ENCODE assay signal across 9 cellular contexts in genomic region chr20:47330933-47331708, GRCh38. TPM values are rescaled to one million over a fixed set of nuclear protein-coding genes. Genes with fewer than 3 reads are reported as not detected.
DNase-seq lines count a peak whose midpoint lies in the region; ATAC-seq, FAIRE-seq and TF ChIP-seq lines count a peak whose summit lies in the region.
"Had no signal": no experiment of that assay in that cellular context is flagged by ENCODE, and none has a peak within 500 bp of the region (broad histone marks: within the 10 kb centered on the region; RNA-seq: fewer than 3 reads in every experiment).

No MANE protein-coding gene starts in this region.

- peaks cover 65% of the 10 kb centered on the region for H3K4me1 ChIP-seq in keratinocyte (ENCODE audit: control insufficient read depth, extremely low read depth, insufficient read depth, low read length)
- H3K4me1 ChIP-seq in suprapubic skin, result peaks cover 84% of the 10 kb centered on the region

- WGBS in suprapubic skin, result 59% methylated on average over 10 of the region's 10 CpGs

- peaks cover 81% of the 10 kb centered on the region for H3K79me2 ChIP-seq in keratinocyte (ENCODE audit: control insufficient read depth, insufficient read depth, low read length)

- H3K36me3 Mint-ChIP-seq in activated CD4-positive, alpha-beta T cell treated with anti-CD3 and anti-CD28 coated beads, Interleukin-2, amount 10 ng/mL, durations not matched to agents 24 days and 14 days (ENCODE audit: low read depth), result peaks cover 46% of the 10 kb centered on the region
- H3K36me3 Mint-ChIP-seq in activated T-helper 17 cell treated with anti-CD3 and anti-CD28 coated beads, Interleukin-2, amount 50 U/mL, for 72 hours (ENCODE audit: low read depth), result peaks cover 63% of the 10 kb centered on the region

- peaks cover 39% of the 10 kb centered on the region for H3K4me1 Mint-ChIP-seq in activated CD4-positive, alpha-beta T cell treated with anti-CD3 and anti-CD28 coated beads, Interleukin-2, amount 10 ng/mL, durations not matched to agents 24 days and 14 days
- peaks cover 39% of the 10 kb centered on the region for H3K4me1 Mint-ChIP-seq in activated T-helper 17 cell treated with anti-CD3 and anti-CD28 coated beads, Interleukin-2, amount 50 U/mL, for 72 hours

- FAIRE-seq in keratinocyte (lab: Jason Lieb, UNC), result peak; percentile 13

- dilution Hi-C loops in keratinocyte (cut with MboI; ENCODE audit: extremely low pct_ligation_motif_present, low sequenced_read_pairs), result loop anchor here (10.0 kb wide), 1 partner anchor 56 kb away; no protein-coding TSS in a partner anchor

- H3K4me3 Mint-ChIP-seq in activated CD4-positive, alpha-beta T cell treated with anti-CD3 and anti-CD28 coated beads, Interleukin-2, amount 10 ng/mL, durations not matched to agents 24 days and 14 days, result no peak overlapping the region
- peak overlapping the region; percentile 60 for H3K4me3 Mint-ChIP-seq in activated T-helper 17 cell treated with anti-CD3 and anti-CD28 coated beads, Interleukin-2, amount 50 U/mL, for 72 hours

- TF ChIP-seq CTCF in keratinocyte (optimal IDR thresholded peaks at IDR 0.05 in 1 of 3, IDR thresholded peaks at IDR 0.05 in 1 of 3, conservative IDR thresholded peaks at IDR 0.05 in 1 of 3; ENCODE audit: extremely low read depth in 1 of 3, insufficient read depth in 2 of 3, low read length in 3 of 3) (no peak), suprapubic skin (IDR thresholded peaks at IDR 0.05) (no peak)

- TF ChIP-seq POLR2A in suprapubic skin (IDR thresholded peaks at IDR 0.05), result no peak

- H3K27ac Mint-ChIP-seq in activated CD4-positive, alpha-beta T cell treated with anti-CD3 and anti-CD28 coated beads, Interleukin-2, amount 10 ng/mL, durations not matched to agents 24 days and 14 days, result peak overlapping the region; percentile 64
- H3K27ac Mint-ChIP-seq in activated T-helper 17 cell treated with anti-CD3 and anti-CD28 coated beads, Interleukin-2, amount 50 U/mL, for 72 hours, result peak overlapping the region; percentile 88

- no peak for TF ChIP-seq EP300 in suprapubic skin (IDR thresholded peaks at IDR 0.05)

- H3K36me3 ChIP-seq in keratinocyte (ENCODE audit: control insufficient read depth in 2 of 2, extremely low read depth in 1 of 2, insufficient read depth in 2 of 2, low read length in 2 of 2) (peaks cover 5 to 14% of the 10 kb centered on the region in 2 experiments), suprapubic skin (no peaks in the 10 kb centered on the region)

- H3K9me3 Mint-ChIP-seq in activated CD4-positive, alpha-beta T cell treated with anti-CD3 and anti-CD28 coated beads, Interleukin-2, amount 10 ng/mL, durations not matched to agents 24 days and 14 days, result no peaks in the 10 kb centered on the region
- H3K9me3 Mint-ChIP-seq in activated T-helper 17 cell treated with anti-CD3 and anti-CD28 coated beads, Interleukin-2, amount 50 U/mL, for 72 hours, result no peaks in the 10 kb centered on the region

- H3K9me3 ChIP-seq in keratinocyte (ENCODE audit: control insufficient read depth, low read depth, low read length), result no peaks in the 10 kb centered on the region
- no peaks in the 10 kb centered on the region for H3K9me3 ChIP-seq in suprapubic skin

- no peaks in the 10 kb centered on the region for H3K27me3 ChIP-seq in keratinocyte (ENCODE audit: control insufficient read depth, extremely low read depth, insufficient read depth, low read length)
- H3K27me3 ChIP-seq in suprapubic skin, result no peaks in the 10 kb centered on the region

- peak; percentile 99 for ATAC-seq in activated T-helper 17 cell treated with anti-CD3 and anti-CD28 coated beads, Interleukin-2, amount 50 U/mL, for 72 hours (replicated peaks)
- ATAC-seq in HG02938 (IDR thresholded peaks at IDR 0.05; ENCODE audit: unreplicated experiment), result no peak
- no peak for ATAC-seq in GM19455 (IDR thresholded peaks at IDR 0.05; ENCODE audit: unreplicated experiment)

- intact Hi-C loops in activated CD4-positive, alpha-beta T cell treated with anti-CD3 and anti-CD28 coated beads, Interleukin-2, amount 10 ng/mL, durations not matched to agents 24 days and 14 days (cut with micrococcal nuclease), result no loop called here

- H3K9me1 ChIP-seq in keratinocyte (ENCODE audit: control insufficient read depth, extremely low read depth, insufficient read depth, low read length), result no peaks in the 10 kb centered on the region

- H3K27ac ChIP-seq in keratinocyte (ENCODE audit: control insufficient read depth, insufficient read depth, low read length) (peak overlapping the region; percentile 73), suprapubic skin (peak overlapping the region; percentile 86)
- H3K27ac ChIP-seq: KMS-11 had no signal

- H3K4me2 ChIP-seq in keratinocyte (ENCODE audit: control insufficient read depth, extremely low read depth, insufficient read depth, low read depth, low read length), result peak overlapping the region; percentile 57
- H3K4me2 ChIP-seq: KMS-11 had no signal

- H4K20me1 ChIP-seq in keratinocyte (ENCODE audit: control insufficient read depth, extremely low read depth, insufficient read depth, low read length), result no peaks in the 10 kb centered on the region

- no peak overlapping the region for H3K4me3 ChIP-seq in keratinocyte (ENCODE audit: control insufficient read depth in 2 of 3, extremely low read depth in 1 of 3, insufficient read depth in 2 of 3, low read depth in 1 of 3, low read length in 3 of 3)
- no peak overlapping the region for H3K4me3 ChIP-seq in suprapubic skin

- H3K27me3 Mint-ChIP-seq in activated CD4-positive, alpha-beta T cell treated with anti-CD3 and anti-CD28 coated beads, Interleukin-2, amount 10 ng/mL, durations not matched to agents 24 days and 14 days, result no peaks in the 10 kb centered on the region
- H3K27me3 Mint-ChIP-seq in activated T-helper 17 cell treated with anti-CD3 and anti-CD28 coated beads, Interleukin-2, amount 50 U/mL, for 72 hours, result no peaks in the 10 kb centered on the region

- H2AFZ ChIP-seq in keratinocyte (ENCODE audit: control insufficient read depth, low read length), result no peak overlapping the region

- peak overlapping the region; percentile 33 for H3K9ac ChIP-seq in keratinocyte (ENCODE audit: control insufficient read depth, extremely low read depth, insufficient read depth, low read length)
- H3K9ac ChIP-seq: KMS-11 had no signal

- no peak for DNase-seq in activated CD4-positive, alpha-beta T cell treated with anti-CD3 and anti-CD28 coated beads, Interleukin-2, amount 10 ng/mL, durations not matched to agents 24 days and 14 days
- DNase-seq in activated CD4-positive, alpha-beta T cell treated with anti-CD3 and anti-CD28 coated beads for 1 hour, result no peak
- DNase-seq in keratinocyte (ENCODE audit: low read depth, low spot score), result no peak
- no peak for DNase-seq in suprapubic skin (ENCODE audit: low spot score in 2 of 2)
- no peak for DNase-seq in GF-D8 (lab: John Stamatoyannopoulos, UW)

RNA-seq across cellular contexts. Expression of gene ZMYND8, which starts 25.4 kb away (rescaled TPM):
- total RNA-seq in activated CD4-positive, alpha-beta T cell treated with anti-CD3 and anti-CD28 coated beads, Interleukin-2, amount 10 ng/mL, durations not matched to agents 24 days and 14 days, result 38.1 and 40.0 TPM in 2 replicates
- total RNA-seq in activated T-helper 17 cell treated with anti-CD3 and anti-CD28 coated beads, Interleukin-2, amount 50 U/mL, for 72 hours, result 10 to 100 TPM; 35.3 to 39.4 TPM
- 30.0 to 42.6 TPM (median 39.8 TPM) in 3 replicates for polyA plus RNA-seq in keratinocyte
- 49.3 TPM for polyA plus RNA-seq in keratinocyte (2011; ENCODE audit: low read depth)
- polyA plus RNA-seq in keratinocyte (2011; cell fraction: cytosol; rRNA removed), result 21.6 and 26.9 TPM in 2 replicates
- polyA plus RNA-seq in keratinocyte (2011; cell fraction: nucleus; rRNA removed), result 95.0 and 95.8 TPM in 2 replicates
- 34.7 and 37.8 TPM in 2 replicates for polyA plus RNA-seq in keratinocyte (2012; ENCODE audit: low replicate concordance)
- polyA minus RNA-seq in keratinocyte, result 40.3 to 48.9 TPM (median 40.8 TPM) in 3 replicates
- polyA minus RNA-seq in keratinocyte (2011; cell fraction: cytosol; rRNA and poly(A)+ RNA removed), result 21.7 TPM
- 51.6 and 102 TPM in 2 replicates for polyA minus RNA-seq in keratinocyte (2011; cell fraction: nucleus; rRNA and poly(A)+ RNA removed)
- 100 to 1,000 TPM in 1 of 4 donors, 10 to 100 TPM in 3; 48.5 to 169 (median 54.1) TPM for total RNA-seq in suprapubic skin
